9 cellular contexts compared by ENCODE assay signal in genomic region chr16:1218061-1218929, GRCh38. TPM values are rescaled to one million over a fixed set of nuclear protein-coding genes. Genes with fewer than 3 reads are reported as not detected.
"Had no signal": no experiment of that assay in that cellular context is flagged by ENCODE, and none has a peak within 500 bp of the region (broad histone marks: within the 10 kb centered on the region; RNA-seq: fewer than 3 reads in every experiment).

No MANE protein-coding gene starts in this region.

- ATAC-seq: GM23338, HCT116, HepG2 had no signal

- H3K27ac ChIP-seq: HL-60 had no signal

- H3K9me3 Mint-ChIP-seq: GM23338 had no signal

- H3K4me3 Mint-ChIP-seq: GM23338, H9 had no signal

- H2AFZ ChIP-seq: GM23338 had no signal

- DNase-seq: H9, KBM-7 had no signal

- H3K27ac Mint-ChIP-seq: GM23338, H9 had no signal

- H3K4me2 ChIP-seq: GM23338 had no signal

- FAIRE-seq: H1, H54, HepG2 had no signal

- H3K4me3 ChIP-seq: GM23338 had no signal

- H3K4me1 Mint-ChIP-seq: GM23338, H9 had no signal

RNA-seq across cellular contexts. Expression of gene TPSG1, which starts 6.8 kb away (rescaled TPM):
- total RNA-seq: GM23338, H1, H9, HepG2, HT1080 had no signal
- polyA plus RNA-seq: H1, HepG2 had no signal

RNA-seq across cellular contexts. Expression of gene TPSB2, which starts 11.7 kb away (rescaled TPM):
- total RNA-seq: GM23338, H1, H9, HepG2, HT1080 had no signal
- polyA plus RNA-seq: HepG2 had no signal

RNA-seq across cellular contexts. Expression of gene TPSAB1, which starts 22.2 kb away (rescaled TPM):
- total RNA-seq: GM23338, H1, H9, HepG2, HT1080 had no signal
- polyA plus RNA-seq: GM23338 had no signal

RNA-seq across cellular contexts. Expression of gene TPSD1, which starts 37.6 kb away (rescaled TPM):
- total RNA-seq: H1, H9, HepG2, HT1080 had no signal
- polyA plus RNA-seq: GM23338, HepG2 had no signal
